Comparison of ENCODE assay signal across 30 cellular contexts in the genomic region with DNA sequence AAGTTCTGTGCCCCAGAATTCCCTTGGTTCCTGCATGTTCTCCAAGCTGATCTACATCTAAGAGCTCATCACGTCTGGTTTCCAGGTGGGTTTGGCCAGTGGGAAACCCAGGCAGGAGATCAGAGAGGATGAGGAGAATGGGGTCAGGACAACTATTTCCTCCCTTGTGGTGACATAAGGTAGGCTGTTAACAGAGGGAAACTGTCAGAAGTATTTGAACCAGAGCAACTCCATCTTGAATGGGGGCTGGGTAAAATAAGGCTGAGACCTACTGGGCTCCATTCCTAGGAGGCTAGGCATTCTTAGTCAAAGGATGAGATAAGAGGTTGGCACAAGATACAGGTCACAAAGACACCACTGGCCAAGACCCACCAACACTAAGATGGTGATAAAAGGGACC. TPM values are rescaled to one million over a fixed set of nuclear protein-coding genes. Genes with fewer than 3 reads are reported as not detected.
DNase-seq lines count a peak whose midpoint lies in the region; ATAC-seq, FAIRE-seq and TF ChIP-seq lines count a peak whose summit lies in the region.
"Had no signal": no experiment of that assay in that cellular context is flagged by ENCODE, and none has a peak within 500 bp of the region (broad histone marks: within the 10 kb centered on the region; RNA-seq: fewer than 3 reads in every experiment).

No MANE protein-coding gene starts in this region.

- BruUV-seq in K562 (replicated peaks; lab: Mats Ljungman, UMichigan), result no TSS peak

- 0 out of 2 replicates have a peak, but pooled peaks cover 2% of the 10 kb centered on the region for H3K9me3 ChIP-seq in K562 (replicated peaks; ENCODE audit: control insufficient read depth, insufficient read depth, low read depth, low read length)
- H3K9me3 ChIP-seq: A549, BE2C had no signal

- no peaks in the 10 kb centered on the region for H3K36me3 ChIP-seq in K562 (ENCODE audit: control insufficient read depth, insufficient read depth, low read length)
- H3K36me3 ChIP-seq: BE2C, BLaER1 had no signal

- no peak for DNase-seq in K562 (ENCODE audit: extremely low read depth in 1 of 4, low spot score in 3 of 4)
- no peak for DNase-seq in NCI-H128 (lab: John Stamatoyannopoulos, UW; ENCODE audit: unreplicated experiment)
- DNase-seq: 8988T; ACHN; AML-193; BE2C; C1 segment of cervical spinal cord; Caco-2; Calu3; CD4-positive, alpha-beta memory T cell; CD4-positive, alpha-beta T cell; CD4-positive, CD25-positive, alpha-beta regulatory T cell; CD8-positive, alpha-beta memory T cell; CD8-positive, alpha-beta T cell; COR-L47; DMS 273 treated with DMSO at 0.1 percent for 48 hours; DMS153; DMS53; DMS79; DMS79 treated with DMSO at 0.1 percent for 48 hours; DND-41; EL had no signal

- TF ChIP-seq RAD21 in K562 (CRISPR knock-in tag; conservative IDR thresholded peaks at IDR 0.05 in 1 of 2, IDR thresholded peaks at IDR 0.05 in 1 of 2), result no peak

- no peaks in the 10 kb centered on the region for H4K20me1 ChIP-seq in K562 (replicated peaks; ENCODE audit: control insufficient read depth, insufficient read depth, low read length)
- H4K20me1 ChIP-seq: BLaER1; BLaER1 treated with 17β-estradiol and CSF1 and Interleukin-3, amounts not matched to agents 10 nM and 100 nM had no signal

- no peak for TF ChIP-seq POLR2A in K562 (conservative IDR thresholded peaks at IDR 0.05)

- no peaks in the 10 kb centered on the region for H3K9me1 ChIP-seq in K562 (ENCODE audit: control insufficient read depth, insufficient read depth, low read length)

- ATAC-seq in K562, result no peak; the same call in 2 of the 3 replicates
- ATAC-seq: A549; CD8-positive, alpha-beta T cell had no signal

- TF ChIP-seq EP300 in K562 (IDR thresholded peaks at IDR 0.05; ENCODE audit: low read length), result no peak

- no peak overlapping the region for H3K4me2 ChIP-seq in K562 (ENCODE audit: insufficient read depth, low read length)
- H3K4me2 ChIP-seq: A549; BLaER1; BLaER1 treated with 17β-estradiol and CSF1 and Interleukin-3, amounts not matched to agents 10 nM and 100 nM had no signal

- H3K4me1 ChIP-seq in K562 (replicated peaks in 1 of 2; ENCODE audit: control insufficient read depth in 2 of 2, insufficient read depth in 2 of 2, low read length in 2 of 2), result peaks cover 5 to 12% of the 10 kb centered on the region in 2 experiments; a peak in 4 of 5 replicates
- H3K4me1 ChIP-seq: A549; BE2C; BLaER1; BLaER1 treated with 17β-estradiol and CSF1 and Interleukin-3, amounts not matched to agents 10 nM and 100 nM; Caco-2 had no signal

- no peak for TF ChIP-seq CTCF in K562 (IDR thresholded peaks at IDR 0.05 in 2 of 3, conservative IDR thresholded peaks at IDR 0.05 in 1 of 3; ENCODE audit: insufficient read depth in 2 of 3, low read depth in 1 of 3, low read length in 3 of 3)

- POLR2A ChIA-PET in K562 (lab: Yijun Ruan, JAX), result interaction anchor here (0.7 kb wide), 1 partner anchor 322 kb away, joined by 3 read pairs; no protein-coding TSS in a partner anchor

- 0% methylated on average over 1 of the region's 1 CpG for WGBS in K562 (ENCODE audit: insufficient coverage, low coverage, missing lambda C conversion rate)

- H3K27me3 ChIP-seq in K562 (ENCODE audit: control insufficient read depth in 2 of 2, insufficient read depth in 2 of 2, low read length in 2 of 2), result peaks cover 8 to 19% of the 10 kb centered on the region in 2 experiments; a peak in 4 of 5 replicates
- H3K27me3 ChIP-seq: BE2C had no signal

- no peaks in the 10 kb centered on the region for H3K79me2 ChIP-seq in K562 (ENCODE audit: control insufficient read depth, insufficient read depth, low read length)

- CTCF ChIA-PET in K562 (lab: Yijun Ruan, JAX; ENCODE audit: low intra/inter-chr PET ratio), result no interaction called here

- in situ Hi-C loops in K562 (cut with MboI), result no loop called here

- H3K4me3 ChIP-seq in K562, result no peak overlapping the region
- H3K4me3 ChIP-seq: A549; BLaER1; BLaER1 treated with 17β-estradiol and CSF1 and Interleukin-3, amounts not matched to agents 10 nM and 100 nM had no signal

- no peak overlapping the region for H2AFZ ChIP-seq in K562 (ENCODE audit: low read depth, low read length)

- FAIRE-seq in K562 (lab: Jason Lieb, UNC), result no peak
- FAIRE-seq: A204.1, A549, D721Med had no signal

- intact Hi-C loops in K562 (cut with micrococcal nuclease), result no loop called here

- no peak overlapping the region for H3K27ac ChIP-seq in K562 (ENCODE audit: extremely low read depth, low read depth, low read length)
- H3K27ac ChIP-seq: 22Rv1; A549; BLaER1; BLaER1 treated with 17β-estradiol and CSF1 and Interleukin-3, amounts not matched to agents 10 nM and 100 nM; C4-2B had no signal

- no peak overlapping the region for H3K9ac ChIP-seq in K562 (ENCODE audit: insufficient read depth in 1 of 2, low read depth in 2 of 2, low read length in 2 of 2)
- H3K9ac ChIP-seq: BLaER1; BLaER1 treated with 17β-estradiol and CSF1 and Interleukin-3, amounts not matched to agents 10 nM and 100 nM had no signal

TF ChIP-seq in K562, 482 proteins besides CTCF, POLR2A, EP300 and RAD21 (continues in another document):
- no peak for TF ChIP-seq NR4A1 (CRISPR knock-in tag; IDR thresholded peaks at IDR 0.05)
- peak; percentile 85 for TF ChIP-seq NR4A1 (tag; IDR thresholded peaks at IDR 0.05)
- 0 out of 2 replicates have a peak, but pooled peaks have one; percentile 28 for TF ChIP-seq SMAD4 (CRISPR knock-in tag; conservative IDR thresholded peaks at IDR 0.05)
- TF ChIP-seq SREBF1 (IDR thresholded peaks at IDR 0.05; ENCODE audit: borderline replicate concordance, low read depth, low read length), result no peak
- TF ChIP-seq ZKSCAN8 (CRISPR knock-in tag; IDR thresholded peaks at IDR 0.05), result no peak
- no peak for TF ChIP-seq ZNF184 (CRISPR knock-in tag; IDR thresholded peaks at IDR 0.05)
- TF ChIP-seq SMAD3 (CRISPR knock-in tag; conservative IDR thresholded peaks at IDR 0.05), result 0 out of 2 replicates have a peak, but pooled peaks have one; percentile 21
- TF ChIP-seq NFE2 (IDR thresholded peaks at IDR 0.05; ENCODE audit: low read depth), result no peak
- TF ChIP-seq SMARCA5 (IDR thresholded peaks at IDR 0.05), result no peak
- TF ChIP-seq, protein P1, sequence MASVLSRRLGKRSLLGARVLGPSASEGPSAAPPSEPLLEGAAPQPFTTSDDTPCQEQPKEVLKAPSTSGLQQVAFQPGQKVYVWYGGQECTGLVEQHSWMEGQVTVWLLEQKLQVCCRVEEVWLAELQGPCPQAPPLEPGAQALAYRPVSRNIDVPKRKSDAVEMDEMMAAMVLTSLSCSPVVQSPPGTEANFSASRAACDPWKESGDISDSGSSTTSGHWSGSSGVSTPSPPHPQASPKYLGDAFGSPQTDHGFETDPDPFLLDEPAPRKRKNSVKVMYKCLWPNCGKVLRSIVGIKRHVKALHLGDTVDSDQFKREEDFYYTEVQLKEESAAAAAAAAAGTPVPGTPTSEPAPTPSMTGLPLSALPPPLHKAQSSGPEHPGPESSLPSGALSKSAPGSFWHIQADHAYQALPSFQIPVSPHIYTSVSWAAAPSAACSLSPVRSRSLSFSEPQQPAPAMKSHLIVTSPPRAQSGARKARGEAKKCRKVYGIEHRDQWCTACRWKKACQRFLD (CRISPR knock-in tag; IDR thresholded peaks at IDR 0.05), result peak; percentile 56; the same call in 1 of the 2 replicates
- no peak for TF ChIP-seq BRCA1 (IDR thresholded peaks at IDR 0.05)
- TF ChIP-seq BRCA1 (CRISPR knock-in tag; IDR thresholded peaks at IDR 0.05), result no peak
- TF ChIP-seq ZFP1 (CRISPR knock-in tag; IDR thresholded peaks at IDR 0.05), result no peak
- TF ChIP-seq MEF2D (tag; conservative IDR thresholded peaks at IDR 0.05; ENCODE audit: low read depth), result 0 out of 2 replicates have a peak, but pooled peaks have one; percentile 45

RNA-seq across cellular contexts. Expression of gene GARIN1A, which starts 19.1 kb away (rescaled TPM):
- total RNA-seq in K562 (2011; cell fraction: chromatin; rRNA removed; ENCODE audit: low replicate concordance), result 0.12 and 0.33 TPM in 2 replicates
- total RNA-seq in K562 (2011; cell fraction: nucleolus; rRNA removed), result under 0.01 and 0.13 TPM in 2 replicates
- 0.15 TPM in 2 replicates for total RNA-seq in K562 (2011; cell fraction: nucleoplasm; rRNA removed)
- total RNA-seq in K562 (2014; rRNA removed) (not detected in 2 replicates), K562 (2014; rRNA removed; fragmentation: Illumina TruSeq; extraction: Trizol) (0.04 and 0.16 TPM in 2 replicates), K562 (2015; rRNA removed; fragmentation: Illumina TruSeq; extraction: Trizol) (0.04 and 0.07 TPM in 2 replicates), K562 (2021) (0.25 TPM in 1 of 2 replicates, not detected in the other)
- polyA plus RNA-seq in K562 (2011; rRNA removed) (0.04 TPM in 1 of 2 replicates, not detected in the other), K562 (2014; fragmentation: Illumina TruSeq; extraction: Trizol) (not detected in 2 replicates), K562 (2014; fragmentation: Nextera tagmentation; extraction: Ambion mirVana) (under 1 TPM; 0.01 TPM), K562 (2014; rRNA removed) (0.41 TPM in 1 of 2 replicates, not detected in the other)
- under 0.01 TPM in 1 of 2 replicates, not detected in the other for polyA plus RNA-seq in K562 (2011; cell fraction: cytosol; rRNA removed)
- 0.06 TPM in 2 replicates for polyA plus RNA-seq in K562 (2011; cell fraction: nucleus; rRNA removed)
- 0.04 and 0.39 TPM in 2 replicates for polyA plus RNA-seq in K562 (2012)
- polyA minus RNA-seq in K562 (2011; rRNA and poly(A)+ RNA removed), result not detected in 2 replicates
- polyA minus RNA-seq in K562 (2011; cell fraction: cytosol; rRNA and poly(A)+ RNA removed), result not detected in 2 replicates
- polyA minus RNA-seq in K562 (2011; cell fraction: nucleus; rRNA and poly(A)+ RNA removed), result not detected in 2 replicates
- total RNA-seq: A172 had no signal

RNA-seq across cellular contexts. Expression of gene CALU, which starts 47.9 kb away (rescaled TPM):
- total RNA-seq in K562 (2011; cell fraction: chromatin; rRNA removed; ENCODE audit: low replicate concordance), result 110 and 296 TPM in 2 replicates
- 143 and 167 TPM in 2 replicates for total RNA-seq in K562 (2011; cell fraction: nucleolus; rRNA removed)
- 289 and 411 TPM in 2 replicates for total RNA-seq in K562 (2011; cell fraction: nucleoplasm; rRNA removed)
- total RNA-seq in K562 (2014; rRNA removed) (171 and 210 TPM in 2 replicates), K562 (2014; rRNA removed; fragmentation: Illumina TruSeq; extraction: Trizol) (261 and 289 TPM in 2 replicates), K562 (2015; rRNA removed; fragmentation: Illumina TruSeq; extraction: Trizol) (252 and 263 TPM in 2 replicates), K562 (2021) (166 and 170 TPM in 2 replicates)
- polyA plus RNA-seq in K562 (2011; rRNA removed) (167 and 193 TPM in 2 replicates), K562 (2014; fragmentation: Illumina TruSeq; extraction: Trizol) (211 and 265 TPM in 2 replicates), K562 (2014; fragmentation: Nextera tagmentation; extraction: Ambion mirVana) (100 to 1,000 TPM; 215 to 286 TPM), K562 (2014; rRNA removed) (173 and 177 TPM in 2 replicates)
- 48.3 and 113 TPM in 2 replicates for polyA plus RNA-seq in K562 (2011; cell fraction: cytosol; rRNA removed)
- polyA plus RNA-seq in K562 (2011; cell fraction: nucleus; rRNA removed), result 43.6 and 64.9 TPM in 2 replicates
- polyA plus RNA-seq in K562 (2012), result 185 and 229 TPM in 2 replicates
- 359 and 418 TPM in 2 replicates for polyA minus RNA-seq in K562 (2011; rRNA and poly(A)+ RNA removed)
- 111 and 121 TPM in 2 replicates for polyA minus RNA-seq in K562 (2011; cell fraction: cytosol; rRNA and poly(A)+ RNA removed)
- 25.2 and 55.2 TPM in 2 replicates for polyA minus RNA-seq in K562 (2011; cell fraction: nucleus; rRNA and poly(A)+ RNA removed)
